In genomic region chr22:31857247-31857646, GRCh38 we compare ENCODE assay signal across 12 cellular contexts.
A peak's percentile ranks its signal among the peaks of the same experiment; 100 is the strongest.
DNase-seq lines count a peak whose midpoint lies in the region; ATAC-seq, FAIRE-seq and TF ChIP-seq lines count a peak whose summit lies in the region.
"Had no signal": no experiment of that assay in that cellular context is flagged by ENCODE, and none has a peak within 500 bp of the region (broad histone marks: within the 10 kb centered on the region; RNA-seq: fewer than 3 reads in every experiment).

No MANE protein-coding gene starts in this region.

- no peak for TF ChIP-seq EP300 in H1 (IDR thresholded peaks at IDR 0.05; ENCODE audit: borderline replicate concordance in 1 of 2, low read depth in 2 of 2, low read length in 2 of 2)

- no peaks in the 10 kb centered on the region for H3K79me2 ChIP-seq in H1 (ENCODE audit: control insufficient read depth in 1 of 2, insufficient read depth in 2 of 2, low read length in 2 of 2)
- H3K79me2 ChIP-seq in parathyroid adenoma, result no peaks in the 10 kb centered on the region

- H3K27me3 ChIP-seq in H1 (replicated peaks in 1 of 4; ENCODE audit: control insufficient read depth in 3 of 4, extremely low read depth in 1 of 4, insufficient read depth in 3 of 4, low read length in 3 of 4) (no peaks in the 10 kb centered on the region; a peak in 1 of 7 replicates), parathyroid adenoma (ENCODE audit: control insufficient read depth, insufficient read depth, low read length) (no peaks in the 10 kb centered on the region), left lung (no peaks in the 10 kb centered on the region)
- H3K27me3 ChIP-seq: sigmoid colon, SJCRH30 had no signal

- no peak overlapping the region for H3K4me3 ChIP-seq in H1 (ENCODE audit: extremely low read depth in 1 of 4, insufficient read depth in 2 of 4, low read depth in 3 of 4, low read length in 4 of 4)
- H3K4me3 ChIP-seq in parathyroid adenoma (ENCODE audit: low read depth, low read length), result no peak overlapping the region
- no peak overlapping the region for H3K4me3 ChIP-seq in left lung
- H3K4me3 ChIP-seq: left ventricle myocardium inferior, sigmoid colon, SJCRH30 had no signal

- H4K8ac ChIP-seq in H1 (ENCODE audit: extremely low read depth, insufficient read depth, low read length), result no peak overlapping the region

- no peak overlapping the region for H3K23ac ChIP-seq in H1 (ENCODE audit: insufficient read length)

- H3K18ac ChIP-seq in H1 (ENCODE audit: extremely low read depth, low read length), result no peak overlapping the region

- H2AFZ ChIP-seq in H1 (ENCODE audit: low read length) (no peak overlapping the region), parathyroid adenoma (peak overlapping the region; percentile 74)

- no peak for TF ChIP-seq CTCF in H1 (IDR thresholded peaks at IDR 0.05; ENCODE audit: control extremely low read depth in 1 of 3, insufficient read depth in 1 of 3, low read depth in 1 of 3, low read length in 3 of 3)
- no peak for TF ChIP-seq CTCF in parathyroid adenoma (IDR thresholded peaks at IDR 0.05)
- no peak for TF ChIP-seq CTCF in left lung (IDR thresholded peaks at IDR 0.05)

- H2AK5ac ChIP-seq in H1 (ENCODE audit: low read depth, low read length), result no peak overlapping the region

- H3K27me3 Mint-ChIP-seq in activated naive CD8-positive, alpha-beta T cell treated with anti-CD3 and anti-CD28 coated beads for 36 hours, result no peaks in the 10 kb centered on the region
- H3K27me3 Mint-ChIP-seq: activated CD8-positive, alpha-beta T cell treated with anti-CD3 and anti-CD28 coated beads for 36 hours had no signal

- H3K9ac ChIP-seq in H1 (replicated peaks in 1 of 4; ENCODE audit: extremely low read depth in 1 of 4, low read depth in 3 of 4, low read length in 3 of 4), result no peak overlapping the region
- H3K9ac ChIP-seq in parathyroid adenoma, result no peak overlapping the region

- H3K4me1 ChIP-seq in H1 (replicated peaks in 1 of 4; ENCODE audit: control insufficient read depth in 3 of 4, insufficient read depth in 4 of 4, low read length in 3 of 4) (peaks cover 0 to 2% (median under 1%) of the 10 kb centered on the region in 4 experiments; a peak in 2 of 7 replicates), parathyroid adenoma (peaks cover 2% of the 10 kb centered on the region), left lung (no peaks in the 10 kb centered on the region)
- H3K4me1 ChIP-seq: left ventricle myocardium inferior, sigmoid colon, SJCRH30 had no signal

- peak overlapping the region; percentile 16; the same call in 1 of the 2 replicates for H2BK5ac ChIP-seq in H1 (ENCODE audit: low read depth, low read length)

- ATAC-seq in left lung (no peak), sciatic nerve (no peak), SK-N-SH treated with all-trans-retinoic acid at 6 μM for 48 hours (no peak)
- ATAC-seq: activated CD8-positive, alpha-beta T cell treated with anti-CD3 and anti-CD28 coated beads for 36 hours had no signal

- H3K56ac ChIP-seq in H1 (replicated peaks; ENCODE audit: insufficient read length, low read depth, low read length), result no peak overlapping the region

- no peak overlapping the region for H3K27ac Mint-ChIP-seq in activated naive CD8-positive, alpha-beta T cell treated with anti-CD3 and anti-CD28 coated beads for 36 hours
- H3K27ac Mint-ChIP-seq: activated CD8-positive, alpha-beta T cell treated with anti-CD3 and anti-CD28 coated beads for 36 hours had no signal

- H3K14ac ChIP-seq in H1 (ENCODE audit: insufficient read length), result no peak overlapping the region

- peaks cover 0 to 3% (median 0%) of the 10 kb centered on the region in 4 experiments; a peak in 2 of 8 replicates for H3K36me3 ChIP-seq in H1 (ENCODE audit: control insufficient read depth in 2 of 4, insufficient read depth in 4 of 4, low read length in 3 of 4)
- no peaks in the 10 kb centered on the region for H3K36me3 ChIP-seq in parathyroid adenoma (ENCODE audit: control insufficient read depth, insufficient read depth, low read length)
- peaks cover 0 to 83% of the 10 kb centered on the region in 2 donors for H3K36me3 ChIP-seq in left lung
- H3K36me3 ChIP-seq: SJCRH30 had no signal

- peaks cover 4% of the 10 kb centered on the region for H3K36me3 Mint-ChIP-seq in activated naive CD8-positive, alpha-beta T cell treated with anti-CD3 and anti-CD28 coated beads for 36 hours

- no peak for TF ChIP-seq RAD21 in H1 (IDR thresholded peaks at IDR 0.05 in 1 of 2, conservative IDR thresholded peaks at IDR 0.05 in 1 of 2; ENCODE audit: low read depth in 2 of 2, low read length in 2 of 2)

- 24% methylated on average over 9 of the region's 9 CpGs; no CpG with 5 or more reads in 1 of the 2 experiments for WGBS in H1 (ENCODE audit: extremely low coverage in 1 of 2, insufficient coverage in 1 of 2, insufficient read length in 1 of 2, insufficient replicate concordance in 2 of 2, low coverage in 1 of 2, low lambda C conversion rate in 2 of 2, missing lambda C conversion rate in 1 of 2), 2 experiments

- no peak overlapping the region for H4K5ac ChIP-seq in H1 (ENCODE audit: insufficient read length, low read depth, low read length)

- no peak overlapping the region for H2BK20ac ChIP-seq in H1 (ENCODE audit: low read length)

- CTCF ChIA-PET in H1 (lab: Charles Lee; ENCODE audit: partially characterized antibody), result interaction anchor here (0.7 to 2.1 kb wide), 16 partner anchors 8 to 192 kb away, joined by 3 to 20 read pairs (median 4); no protein-coding TSS in a partner anchor

- POLR2A ChIA-PET in H1 (lab: Charles Lee; ENCODE audit: partially characterized antibody), result interaction anchor here (0.6 to 1.7 kb wide), 6 partner anchors 11 to 333 kb away, joined by 3 to 5 read pairs (median 3); no protein-coding TSS in a partner anchor

- no peak overlapping the region for H3K4ac ChIP-seq in H1 (replicated peaks; ENCODE audit: insufficient read length, low read depth, low read length)

- no peak overlapping the region for H2BK120ac ChIP-seq in H1 (replicated peaks; ENCODE audit: low read depth, low read length)

- no peak overlapping the region for H4K91ac ChIP-seq in H1 (replicated peaks; ENCODE audit: insufficient read length, low read length)

- H2BK15ac ChIP-seq in H1 (ENCODE audit: low read length), result no peak overlapping the region

- DNase-seq in NCI-H1048 (lab: John Stamatoyannopoulos, UW) (peak; percentile 15), NCI-H345 treated with DMSO at 0.1 percent for 48 hours (lab: John Stamatoyannopoulos, UW; ENCODE audit: unreplicated experiment) (peak; percentile 32), H1 (ENCODE audit: low read depth in 1 of 2, low spot score in 2 of 2) (peak; percentile 57 to 76), left lung (no peak), sciatic nerve (ENCODE audit: low spot score) (no peak)
- no peak for DNase-seq in activated naive CD8-positive, alpha-beta T cell treated with anti-CD3 and anti-CD28 coated beads for 36 hours
- DNase-seq: activated CD8-positive, alpha-beta T cell treated with anti-CD3 and anti-CD28 coated beads for 36 hours; left ventricle myocardium inferior; sigmoid colon; SJCRH30 had no signal

- intact Hi-C loops in left lung (cut with DNase I) (no loop called here), sciatic nerve (cut with DNase I) (no loop called here)

- H3K23me2 ChIP-seq in H1 (ENCODE audit: low read depth, low read length), result no peaks in the 10 kb centered on the region

- FAIRE-seq in H1 (lab: Jason Lieb, UNC), result peak; percentile 98

- H4K20me1 ChIP-seq in H1 (replicated peaks in 1 of 2; ENCODE audit: control insufficient read depth in 1 of 2, insufficient read depth in 2 of 2, low read length in 2 of 2), result peaks cover 0 to 2% of the 10 kb centered on the region in 2 experiments

- no peak overlapping the region for H3K27ac ChIP-seq in H1 (ENCODE audit: low read depth, low read length)
- H3K27ac ChIP-seq in parathyroid adenoma, result no peak overlapping the region
- H3K27ac ChIP-seq in left lung, result no peak overlapping the region
- H3K27ac ChIP-seq: left ventricle myocardium inferior, sigmoid colon, SJCRH30 had no signal

- H3K79me1 ChIP-seq in H1 (ENCODE audit: low read depth, low read length), result no peaks in the 10 kb centered on the region

- H3K4me1 Mint-ChIP-seq in activated naive CD8-positive, alpha-beta T cell treated with anti-CD3 and anti-CD28 coated beads for 36 hours, result no peaks in the 10 kb centered on the region

- H2BK12ac ChIP-seq in H1 (ENCODE audit: low read depth, low read length), result no peak overlapping the region; the same call in 1 of the 2 replicates

- peak; percentile 24 to 30; a peak in 2 of 3 replicates for TF ChIP-seq POLR2A in H1 (IDR thresholded peaks at IDR 0.05; ENCODE audit: control extremely low read depth in 1 of 2, low read depth in 2 of 2, low read length in 2 of 2)

- no peaks in the 10 kb centered on the region for H3K9me3 Mint-ChIP-seq in activated naive CD8-positive, alpha-beta T cell treated with anti-CD3 and anti-CD28 coated beads for 36 hours
- H3K9me3 Mint-ChIP-seq: activated CD8-positive, alpha-beta T cell treated with anti-CD3 and anti-CD28 coated beads for 36 hours had no signal

- H3K4me2 ChIP-seq in H1 (ENCODE audit: insufficient read depth in 1 of 2, low read depth in 2 of 2, low read length in 2 of 2), result peak overlapping the region in 1 of 2 experiments; percentile 22; a peak in 1 of 4 replicates
- no peak overlapping the region for H3K4me2 ChIP-seq in parathyroid adenoma (ENCODE audit: low read length)

- H3K9me3 ChIP-seq in H1 (ENCODE audit: insufficient read depth in 2 of 2, low read depth in 1 of 2, low read length in 1 of 2) (no peaks in the 10 kb centered on the region), parathyroid adenoma (ENCODE audit: control insufficient read depth, low read length) (no peaks in the 10 kb centered on the region), left lung (no peaks in the 10 kb centered on the region)
- H3K9me3 ChIP-seq: left ventricle myocardium inferior, sigmoid colon, SJCRH30 had no signal

- no peak overlapping the region for H3K4me3 Mint-ChIP-seq in activated naive CD8-positive, alpha-beta T cell treated with anti-CD3 and anti-CD28 coated beads for 36 hours
- H3K4me3 Mint-ChIP-seq: activated CD8-positive, alpha-beta T cell treated with anti-CD3 and anti-CD28 coated beads for 36 hours had no signal

TF ChIP-seq in H1, 55 proteins besides CTCF, POLR2A, EP300 and RAD21 (continues in another document):
- TF ChIP-seq ZNF274 (IDR thresholded peaks at IDR 0.05; ENCODE audit: borderline replicate concordance, extremely low read depth, low read length) (no peak), SP4 (IDR thresholded peaks at IDR 0.05; ENCODE audit: low read length) (no peak)

TF ChIP-seq in SK-N-SH treated with all-trans-retinoic acid at 6 μM for 48 hours, 23 proteins besides CTCF, POLR2A, EP300 and RAD21 (continues in another document):
- TF ChIP-seq ESRRG (CRISPR knock-in tag; IDR thresholded peaks at IDR 0.05), result no peak
- TF ChIP-seq ZNF70 (CRISPR knock-in tag; IDR thresholded peaks at IDR 0.05), result no peak
- no peak for TF ChIP-seq BACH2 (CRISPR knock-in tag; IDR thresholded peaks at IDR 0.05; ENCODE audit: borderline replicate concordance)

Comparison
In these comparisons a context has a peak if more than half of its experiments do, and no peak if none do; other contexts are left out.
1. DNase-seq: peak in NCI-H1048 (single experiment), NCI-H345 treated with DMSO at 0.1 percent for 48 hours (single experiment) and H1 (2 of 2); none in activated naive CD8-positive, alpha-beta T cell treated with anti-CD3 and anti-CD28 coated beads for 36 hours (single experiment), left lung (0 of 2) and sciatic nerve (single experiment).